ENCODE assay signal across 8 cellular contexts in the genomic region with DNA sequence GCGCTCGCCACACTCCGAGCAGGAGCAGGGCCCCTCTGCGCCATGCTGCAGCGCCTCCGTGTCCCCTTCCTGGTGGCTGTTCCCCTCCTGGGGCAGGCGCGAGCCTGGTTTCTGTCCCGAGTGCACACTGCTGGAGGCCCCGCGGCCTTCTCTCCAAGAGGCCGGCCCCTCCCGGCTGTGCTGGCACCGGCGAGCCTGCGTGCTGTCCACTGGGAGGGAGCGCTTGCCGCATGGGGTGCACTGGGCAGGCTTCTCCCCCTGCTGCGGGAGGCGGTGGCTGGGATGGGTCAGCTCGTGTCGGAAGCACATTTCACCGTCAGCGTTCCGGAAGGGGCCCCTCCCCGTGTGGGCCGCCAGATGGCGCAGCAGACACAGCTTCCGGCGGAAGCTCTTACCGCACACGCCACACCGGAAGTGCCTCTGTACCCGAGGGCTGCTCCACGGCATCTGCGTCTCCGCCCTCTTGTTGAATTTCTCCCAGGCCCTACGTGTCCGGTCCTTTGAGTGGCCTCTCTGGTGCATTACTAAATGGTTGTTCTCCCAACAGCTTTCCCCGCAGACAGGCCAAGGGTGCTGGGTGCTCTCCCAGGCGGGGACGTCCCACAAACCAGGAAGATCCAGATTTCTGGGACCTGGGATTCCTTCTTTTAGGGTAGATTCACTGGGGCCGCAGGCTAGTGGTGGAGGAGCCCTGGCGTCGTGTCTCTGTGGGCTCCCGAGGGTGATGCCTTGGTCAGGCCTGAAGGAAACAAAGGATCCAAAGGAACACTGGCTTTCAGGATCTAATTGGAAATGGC. TPM values are rescaled to one million over a fixed set of nuclear protein-coding genes. Genes with fewer than 3 reads are reported as not detected.
DNase-seq lines count a peak whose midpoint lies in the region; ATAC-seq and TF ChIP-seq lines count a peak whose summit lies in the region.

No MANE protein-coding gene starts in this region.

- H3K36me3 ChIP-seq in smooth muscle cell (ENCODE audit: low read depth), result no peaks in the 10 kb centered on the region

- no peak overlapping the region for H2AFZ ChIP-seq in smooth muscle cell (ENCODE audit: low read depth)

- no peak for TF ChIP-seq CTCF in GM10248 (IDR thresholded peaks at IDR 0.05; ENCODE audit: control extremely low read depth, extremely low read depth, low read depth, missing control alignments)
- TF ChIP-seq CTCF in smooth muscle cell (IDR thresholded peaks at IDR 0.05; ENCODE audit: borderline replicate concordance, insufficient read depth, poor library complexity, severe bottlenecking), result peak; percentile 33

- no peak overlapping the region for H3K27ac ChIP-seq in smooth muscle cell (ENCODE audit: low read depth)

- no peak overlapping the region for H3K4me2 ChIP-seq in smooth muscle cell

- no peaks in the 10 kb centered on the region for H4K20me1 ChIP-seq in smooth muscle cell (ENCODE audit: low read depth)

- WGBS in smooth muscle cell (ENCODE audit: low lambda C conversion rate), result 70% methylated on average over 46 of the region's 46 CpGs

- no peaks in the 10 kb centered on the region for H3K4me1 ChIP-seq in smooth muscle cell (ENCODE audit: low read depth)

- H3K4me3 ChIP-seq in smooth muscle cell, result no peak overlapping the region

- no peaks in the 10 kb centered on the region for H3K9me3 ChIP-seq in smooth muscle cell (replicated peaks; ENCODE audit: low read depth)

- ATAC-seq in GM21825 (IDR thresholded peaks at IDR 0.05; ENCODE audit: unreplicated experiment), result no peak

- POLR2A ChIA-PET in GM10248 (lab: Yijun Ruan, JAX), result no interaction called here

- no peak for TF ChIP-seq POLR2A in erythroblast (IDR thresholded peaks at IDR 0.05; ENCODE audit: low read length)

- CTCF ChIA-PET in GM10248 (lab: Yijun Ruan, JAX), result interaction anchor here (1.1 to 1.9 kb wide), 4 partner anchors 7 to 190 kb away, joined by 3 to 6 read pairs (median 3); a partner anchor contains a TSS

- H3K27me3 Mint-ChIP-seq in activated CD4-positive, alpha-beta T cell treated with anti-CD3 and anti-CD28 coated beads, Interleukin-2, amount 10 ng/mL, durations not matched to agents 24 days and 14 days, result no peaks in the 10 kb centered on the region

- peaks cover 3% of the 10 kb centered on the region for H3K4me1 Mint-ChIP-seq in activated CD4-positive, alpha-beta T cell treated with anti-CD3 and anti-CD28 coated beads, Interleukin-2, amount 10 ng/mL, durations not matched to agents 24 days and 14 days

- peaks cover 29% of the 10 kb centered on the region for H3K36me3 Mint-ChIP-seq in activated CD4-positive, alpha-beta T cell treated with anti-CD3 and anti-CD28 coated beads, Interleukin-2, amount 10 ng/mL, durations not matched to agents 24 days and 14 days (ENCODE audit: low read depth)

- H3F3A ChIP-seq in smooth muscle cell (ENCODE audit: low read depth), result no peaks in the 10 kb centered on the region

- H3K79me2 ChIP-seq in smooth muscle cell (ENCODE audit: low read depth), result no peaks in the 10 kb centered on the region

- H3K9me3 Mint-ChIP-seq in activated CD4-positive, alpha-beta T cell treated with anti-CD3 and anti-CD28 coated beads, Interleukin-2, amount 10 ng/mL, durations not matched to agents 24 days and 14 days, result no peaks in the 10 kb centered on the region

- no peak overlapping the region for H3K9ac ChIP-seq in smooth muscle cell (ENCODE audit: low read depth)

- DNase-seq in GM10248 (ENCODE audit: extremely low spot score), result peak; percentile 54
- peak; percentile 86 for DNase-seq in activated CD4-positive, alpha-beta T cell treated with anti-CD3 and anti-CD28 coated beads, Interleukin-2, amount 10 ng/mL, durations not matched to agents 24 days and 14 days
- peak; percentile 32 to 50 for DNase-seq in erythroblast (lab: John Stamatoyannopoulos, UW)
- no peak for DNase-seq in smooth muscle cell (lab: John Stamatoyannopoulos, UW; ENCODE audit: unreplicated experiment)
- DNase-seq in NCI-H2196 (lab: John Stamatoyannopoulos, UW; ENCODE audit: unreplicated experiment), result no peak
- no peak for DNase-seq in AG08395 (ENCODE audit: low spot score)
- DNase-seq in NCI-H1436 treated with DMSO at 0.1 percent for 48 hours (lab: John Stamatoyannopoulos, UW), result no peak

- H3K4me3 Mint-ChIP-seq in activated CD4-positive, alpha-beta T cell treated with anti-CD3 and anti-CD28 coated beads, Interleukin-2, amount 10 ng/mL, durations not matched to agents 24 days and 14 days, result peak overlapping the region; percentile 61

- peak overlapping the region; percentile 56 for H3K27ac Mint-ChIP-seq in activated CD4-positive, alpha-beta T cell treated with anti-CD3 and anti-CD28 coated beads, Interleukin-2, amount 10 ng/mL, durations not matched to agents 24 days and 14 days

- intact Hi-C loops in activated CD4-positive, alpha-beta T cell treated with anti-CD3 and anti-CD28 coated beads, Interleukin-2, amount 10 ng/mL, durations not matched to agents 24 days and 14 days (cut with micrococcal nuclease), result no loop called here

- no peaks in the 10 kb centered on the region for H3K27me3 ChIP-seq in smooth muscle cell (ENCODE audit: low read depth)

RNA-seq across cellular contexts. Expression of a gene that starts 18.7 kb away (rescaled TPM):
- total RNA-seq in activated CD4-positive, alpha-beta T cell treated with anti-CD3 and anti-CD28 coated beads, Interleukin-2, amount 10 ng/mL, durations not matched to agents 24 days and 14 days, result 10.2 and 10.3 TPM in 2 replicates
- 2.2 and 2.5 TPM in 2 replicates for total RNA-seq in smooth muscle cell
- 2.3 and 3.1 TPM in 2 replicates for polyA plus RNA-seq in smooth muscle cell

RNA-seq across cellular contexts. Expression of a gene that starts 43.5 kb away (rescaled TPM):
- 137 and 138 TPM in 2 replicates for total RNA-seq in activated CD4-positive, alpha-beta T cell treated with anti-CD3 and anti-CD28 coated beads, Interleukin-2, amount 10 ng/mL, durations not matched to agents 24 days and 14 days
- 178 and 229 TPM in 2 replicates for total RNA-seq in smooth muscle cell
- 211 and 316 TPM in 2 replicates for polyA plus RNA-seq in smooth muscle cell

RNA-seq across cellular contexts. Expression of a gene that starts 54.3 kb away (rescaled TPM):
- 0.44 and 0.92 TPM in 2 replicates for total RNA-seq in activated CD4-positive, alpha-beta T cell treated with anti-CD3 and anti-CD28 coated beads, Interleukin-2, amount 10 ng/mL, durations not matched to agents 24 days and 14 days
- total RNA-seq in smooth muscle cell, result 2.4 and 4.5 TPM in 2 replicates
- 3.2 and 4.3 TPM in 2 replicates for polyA plus RNA-seq in smooth muscle cell

Comparison
In these comparisons a context has a peak if more than half of its experiments do, and no peak if none do; other contexts are left out.
1. DNase-seq: peak in GM10248 (single experiment), activated CD4-positive, alpha-beta T cell treated with anti-CD3 and anti-CD28 coated beads, Interleukin-2, amount 10 ng/mL, durations not matched to agents 24 days and 14 days (single experiment) and erythroblast (2 of 2); none in smooth muscle cell (single experiment), NCI-H2196 (single experiment), AG08395 (single experiment) and NCI-H1436 treated with DMSO at 0.1 percent for 48 hours (single experiment).